Comparison of ENCODE assay signal across 13 cellular contexts in genomic region chr16:3982216-3982615, GRCh38.
"Had no signal": no experiment of that assay in that cellular context is flagged by ENCODE, and none has a peak within 500 bp of the region (broad histone marks: within the 10 kb centered on the region; RNA-seq: fewer than 3 reads in every experiment).

No MANE protein-coding gene starts in this region.

- H3K4me1 ChIP-seq: neural progenitor cell, prostate gland, thyroid gland had no signal

- H3K27ac Mint-ChIP-seq: neural progenitor cell had no signal

- H3K9me3 ChIP-seq: prostate gland, right atrium auricular region, suprapubic skin, thyroid gland, vagina had no signal

- H3K27me3 ChIP-seq: neural progenitor cell, right atrium auricular region, suprapubic skin, thyroid gland, vagina had no signal

- H3K36me3 ChIP-seq: neural progenitor cell, prostate gland had no signal

- H3K9ac ChIP-seq: neural progenitor cell had no signal

- DNase-seq: cortex of kidney; stimulated activated CD4-positive, alpha-beta T cell treated with anti-CD3 and anti-CD28 coated beads, Interleukin-12 subunit alpha, Interleukin-12 subunit beta, amount 100 ng/mL, for 4 hours; stimulated activated CD8-positive, alpha-beta memory T cell treated with anti-CD3 and anti-CD28 coated beads, Interleukin-4, amount 100 ng/mL, for 48 hours; thyroid gland; trophoblast cell had no signal

- H3K9me3 Mint-ChIP-seq: naive thymus-derived CD8-positive, alpha-beta T cell; neural progenitor cell; stimulated activated naive CD8-positive, alpha-beta T cell treated with anti-CD3 and anti-CD28 coated beads, Interleukin-15, amount 100 ng/mL, for 72 hours had no signal

- H3K36me3 Mint-ChIP-seq: neural progenitor cell had no signal

- H3K4me2 ChIP-seq: neural progenitor cell, smooth muscle cell had no signal

- H3K27ac ChIP-seq: neural progenitor cell, prostate gland, right atrium auricular region, suprapubic skin, vagina had no signal

- H3K4me3 ChIP-seq: neural progenitor cell, prostate gland, right atrium auricular region, smooth muscle cell, suprapubic skin, thyroid gland, vagina had no signal
